Comparison of ENCODE assay signal across 1 cellular context in genomic region chr10:95440326-95440725, GRCh38.
TF ChIP-seq lines count a peak whose summit lies in the region.

No MANE protein-coding gene starts in this region.

TF ChIP-seq in WTC11, 78 proteins besides CTCF, POLR2A, EP300 and RAD21 (continued from another document):
- TF ChIP-seq MLX (CRISPR knock-in tag; IDR thresholded peaks at IDR 0.05) (no peak), JAZF1 (CRISPR knock-in tag; IDR thresholded peaks at IDR 0.05) (no peak), ATF2 (CRISPR knock-in tag; IDR thresholded peaks at IDR 0.05; ENCODE audit: borderline replicate concordance, low read depth) (no peak), IRF1 (CRISPR knock-in tag; IDR thresholded peaks at IDR 0.05) (no peak), SMAD4 (CRISPR knock-in tag; IDR thresholded peaks at IDR 0.05) (no peak), RORB (CRISPR knock-in tag; IDR thresholded peaks at IDR 0.05) (no peak), JUN (CRISPR knock-in tag; IDR thresholded peaks at IDR 0.05) (no peak), CDX4 (CRISPR knock-in tag; IDR thresholded peaks at IDR 0.05; ENCODE audit: borderline replicate concordance) (no peak), MYBL2 (CRISPR knock-in tag; IDR thresholded peaks at IDR 0.05) (no peak)
TF ChIP-seq in WTC11: peak in this region for 0.
